Comparison of ENCODE assay signal across 10 cellular contexts in the genomic region with DNA sequence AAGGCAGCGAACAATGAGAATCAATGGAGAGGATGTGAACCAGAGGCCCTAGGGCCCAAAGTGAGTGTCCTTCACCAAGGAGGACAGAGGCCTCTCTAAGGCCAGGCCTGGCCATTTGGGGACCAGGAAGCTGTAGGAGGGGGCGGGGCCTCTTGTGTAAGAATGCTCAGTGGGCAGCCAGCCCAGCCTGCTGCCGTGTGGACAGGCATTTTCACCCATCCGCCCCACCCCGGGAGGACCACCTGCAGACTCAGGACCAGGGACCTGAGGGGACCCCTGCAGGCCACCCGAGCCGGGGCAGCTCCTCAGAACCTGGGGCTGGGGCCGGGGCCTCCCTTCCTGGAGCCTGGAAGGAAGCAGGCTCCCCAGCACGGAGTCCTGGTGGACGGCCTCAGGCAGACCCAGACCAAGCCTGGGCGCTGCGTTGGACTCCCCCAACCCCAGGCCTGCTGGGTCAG. TPM values are rescaled to one million over a fixed set of nuclear protein-coding genes. Genes with fewer than 3 reads are reported as not detected.
A peak's percentile ranks its signal among the peaks of the same experiment; 100 is the strongest.
DNase-seq lines count a peak whose midpoint lies in the region; ATAC-seq and TF ChIP-seq lines count a peak whose summit lies in the region.
"Had no signal": no experiment of that assay in that cellular context is flagged by ENCODE, and none has a peak within 500 bp of the region (broad histone marks: within the 10 kb centered on the region; RNA-seq: fewer than 3 reads in every experiment).

No MANE protein-coding gene starts in this region.

- H3K4me3 ChIP-seq in body of pancreas (no peak overlapping the region), transverse colon (no peak overlapping the region)
- H3K4me3 ChIP-seq: SJSA1 had no signal

- H3K36me3 Mint-ChIP-seq in activated T-cell treated with anti-CD3 and anti-CD28 coated beads, Interleukin-2, amount 50 U/mL, for 4 hours (ENCODE audit: insufficient read depth) = no peaks in the 10 kb centered on the region

- peak overlapping the region; percentile 67 to 77 (median 72) for H3K27ac ChIP-seq in body of pancreas
- peak overlapping the region; percentile 13 to 42 (median 30) for H3K27ac ChIP-seq in transverse colon
- H3K27ac ChIP-seq: SJSA1 had no signal

- 55 to 86% methylated on average over 1 to 7 of the region's 12 CpGs for WGBS in body of pancreas, 2 donors
- 54% methylated on average over 9 of the region's 12 CpGs; no CpG with 5 or more reads in 1 of the 2 donors for WGBS in transverse colon (ENCODE audit: low coverage in 1 of 2), 2 donors

- no peak for DNase-seq in activated T-cell treated with anti-CD3 and anti-CD28 coated beads, Interleukin-2, amount 50 U/mL, for 4 hours
- DNase-seq in activated T-cell treated with anti-CD3 and anti-CD28 coated beads for 4 hours (no peak), body of pancreas (peak; percentile 76 to 90 (median 88)), left lobe of liver (ENCODE audit: low spot score) (peak; percentile 79), transverse colon (peak; percentile 75), ecto neural progenitor cell (ENCODE audit: low spot score) (no peak), germinal center (ENCODE audit: low spot score) (no peak)
- no peak for DNase-seq in effector CD4-positive, alpha-beta T cell
- DNase-seq: effector memory CD4-positive, alpha-beta T cell had no signal

- TF ChIP-seq EP300 in transverse colon (IDR thresholded peaks at IDR 0.05; ENCODE audit: low read depth) = no peak

- peaks cover 3% of the 10 kb centered on the region for H3K27me3 Mint-ChIP-seq in activated T-cell treated with anti-CD3 and anti-CD28 coated beads, Interleukin-2, amount 50 U/mL, for 4 hours (ENCODE audit: low read depth)

- ATAC-seq in activated T-cell treated with anti-CD3 and anti-CD28 coated beads, Interleukin-2, amount 50 U/mL, for 4 hours = no peak
- ATAC-seq in body of pancreas = peak; percentile 30
- peak; percentile 52 for ATAC-seq in left lobe of liver

- TF ChIP-seq POLR2A in body of pancreas (IDR thresholded peaks at IDR 0.05) = peak in 2 of 3 donors; percentile 13 to 14
- TF ChIP-seq POLR2A in transverse colon (IDR thresholded peaks at IDR 0.05) = no peak

- H3K9me3 ChIP-seq in body of pancreas (no peaks in the 10 kb centered on the region), transverse colon (no peaks in the 10 kb centered on the region)
- H3K9me3 ChIP-seq: SJSA1 had no signal

- H3K27me3 ChIP-seq in body of pancreas (no peaks in the 10 kb centered on the region), transverse colon (peaks cover 5% of the 10 kb centered on the region)
- H3K27me3 ChIP-seq: SJSA1 had no signal

- in situ Hi-C loops in transverse colon (cut with MboI; ENCODE audit: low pct_ligation_motif_present in 1 of 4, low pct_unique_long_range_greater_than_20kb in 1 of 4, low sequenced_read_pairs in 3 of 4) = no loop called here

- H3K36me3 ChIP-seq in body of pancreas (replicated peaks in 1 of 2; ENCODE audit: insufficient read depth in 1 of 2, low read depth in 2 of 2) = no peaks in the 10 kb centered on the region
- no peaks in the 10 kb centered on the region for H3K36me3 ChIP-seq in transverse colon

- no peaks in the 10 kb centered on the region for H3K9me3 Mint-ChIP-seq in activated T-cell treated with anti-CD3 and anti-CD28 coated beads, Interleukin-2, amount 50 U/mL, for 4 hours

- H3K4me3 Mint-ChIP-seq in activated T-cell treated with anti-CD3 and anti-CD28 coated beads, Interleukin-2, amount 50 U/mL, for 4 hours = peak overlapping the region; percentile 53

- intact Hi-C loops in body of pancreas (cut with DNase I) (no loop called here), transverse colon (cut with DNase I; ENCODE audit: low total_unique reads) (no loop called here)

- TF ChIP-seq CTCF in body of pancreas (IDR thresholded peaks at IDR 0.05) (no peak), transverse colon (IDR thresholded peaks at IDR 0.05) (no peak)

- H3K4me1 ChIP-seq in body of pancreas (peaks cover 54% of the 10 kb centered on the region), transverse colon (peaks cover 17 to 41% (median 35%) of the 10 kb centered on the region in 4 donors)

- peaks cover 24% of the 10 kb centered on the region for H3K4me1 Mint-ChIP-seq in activated T-cell treated with anti-CD3 and anti-CD28 coated beads, Interleukin-2, amount 50 U/mL, for 4 hours (ENCODE audit: low read depth)

RNA-seq across cellular contexts. Expression of gene TRABD, which starts 1.7 kb away (rescaled TPM):
- total RNA-seq in activated T-cell treated with anti-CD3 and anti-CD28 coated beads, Interleukin-2, amount 50 U/mL, for 4 hours = 10 to 100 TPM; 91.3 to 95.0 (median 93.4) TPM
- total RNA-seq in body of pancreas (100 to 1,000 TPM in 1 of 2 donors, 10 to 100 TPM in 1; 82.8 to 110 TPM), left lobe of liver (25.9 TPM), transverse colon (100 to 1,000 TPM in 1 of 4 donors, 10 to 100 TPM in 3; 40.6 to 109 (median 69.4) TPM)

RNA-seq across cellular contexts. Expression of gene PANX2, which starts 13.5 kb away (rescaled TPM):
- total RNA-seq in activated T-cell treated with anti-CD3 and anti-CD28 coated beads, Interleukin-2, amount 50 U/mL, for 4 hours = 1 to 10 TPM; 1.1 to 2.9 (median 1.4) TPM
- total RNA-seq in body of pancreas (1 to 10 TPM in 1 of 2 donors, under 1 TPM in 1; 0.33 to 3.1 TPM), left lobe of liver (10.6 TPM), transverse colon (under 1 TPM in 1 of 4 donors, not detected in 3; 0.32 TPM)

RNA-seq across cellular contexts. Expression of gene SELENOO, which starts 16.8 kb away (rescaled TPM):
- total RNA-seq in activated T-cell treated with anti-CD3 and anti-CD28 coated beads, Interleukin-2, amount 50 U/mL, for 4 hours = 10 to 100 TPM; 24.4 to 27.9 (median 26.9) TPM
- total RNA-seq in body of pancreas = 10 to 100 TPM; 23.6 to 57.4 TPM
- total RNA-seq in left lobe of liver = 85.2 TPM
- 10 to 100 TPM; 27.3 to 91.3 (median 35.1) TPM for total RNA-seq in transverse colon

Comparison
In these comparisons a context has a peak if more than half of its experiments do, and no peak if none do; other contexts are left out.
1. ATAC-seq: peak in body of pancreas (single experiment) and left lobe of liver (single experiment); none in activated T-cell treated with anti-CD3 and anti-CD28 coated beads, Interleukin-2, amount 50 U/mL, for 4 hours (0 of 2).
2. DNase-seq: peak in body of pancreas (4 of 4), left lobe of liver (single experiment) and transverse colon (single experiment); none in activated T-cell treated with anti-CD3 and anti-CD28 coated beads, Interleukin-2, amount 50 U/mL, for 4 hours (single experiment), activated T-cell treated with anti-CD3 and anti-CD28 coated beads for 4 hours (single experiment), effector CD4-positive, alpha-beta T cell (single experiment), ecto neural progenitor cell (single experiment) and germinal center (single experiment).